ENCODE assay signal across 13 cellular contexts in the genomic region with DNA sequence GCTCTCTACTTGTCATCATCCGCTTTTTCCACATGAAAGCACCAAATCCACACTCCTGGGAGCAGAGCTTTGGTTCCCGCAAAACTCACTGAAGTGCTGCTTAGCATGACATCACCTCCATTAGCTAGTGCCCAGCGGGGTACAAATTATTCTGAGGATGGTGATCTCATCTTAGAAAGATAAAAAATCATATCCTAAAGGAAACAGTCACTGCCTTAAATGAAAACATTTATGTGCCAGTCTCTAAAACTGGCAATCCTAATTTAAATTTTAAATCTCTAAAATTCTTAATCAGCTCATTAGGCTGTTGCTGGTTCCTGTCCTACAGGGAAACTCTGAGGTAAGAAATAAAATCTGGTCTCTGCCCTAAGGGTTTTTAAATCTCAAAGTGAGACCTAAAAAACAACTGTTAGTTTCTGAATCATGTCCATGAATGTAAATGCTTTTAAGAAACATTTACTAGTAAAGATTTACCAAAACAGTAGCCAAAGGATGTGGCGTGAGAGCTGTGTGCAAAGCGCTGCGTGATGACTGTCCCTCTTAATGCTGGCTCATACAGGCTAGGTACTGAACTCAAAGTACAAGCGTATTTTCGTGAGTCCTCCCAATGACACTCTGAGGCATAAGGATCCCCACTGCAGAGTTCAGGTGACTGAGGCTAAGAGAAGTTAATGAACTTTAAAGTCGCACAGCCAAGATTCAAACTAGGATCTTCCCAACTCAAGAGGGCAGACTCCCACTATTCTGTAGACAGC. TPM values are rescaled to one million over a fixed set of nuclear protein-coding genes. Genes with fewer than 3 reads are reported as not detected.
DNase-seq lines count a peak whose midpoint lies in the region; ATAC-seq, FAIRE-seq and TF ChIP-seq lines count a peak whose summit lies in the region.
"Had no signal": no experiment of that assay in that cellular context is flagged by ENCODE, and none has a peak within 500 bp of the region (broad histone marks: within the 10 kb centered on the region; RNA-seq: fewer than 3 reads in every experiment).

No MANE protein-coding gene starts in this region.

- H3K27me3 ChIP-seq in endodermal cell (ENCODE audit: control insufficient read depth, insufficient read depth, low read length, poor library complexity, severe bottlenecking) (no peaks in the 10 kb centered on the region), skeletal muscle satellite cell (ENCODE audit: control insufficient read depth, insufficient read depth, low read length) (no peaks in the 10 kb centered on the region)

- H3K4me1 Mint-ChIP-seq in activated naive CD4-positive, alpha-beta T cell treated with anti-CD3 and anti-CD28 coated beads, Interleukin-2, amount 50 U/mL, for 24 hours = peaks cover 77% of the 10 kb centered on the region
- H3K4me1 Mint-ChIP-seq in endodermal cell = peaks cover 27% of the 10 kb centered on the region

- DNase-seq in activated naive CD4-positive, alpha-beta T cell treated with Interleukin-2 at 50 U/mL for 16 hours = no peak
- peak; percentile 77 for DNase-seq in RCC 7860 (ENCODE audit: low spot score)
- no peak for DNase-seq in endodermal cell
- DNase-seq: GOT3; NCI-H526; stimulated activated CD4-positive, alpha-beta T cell treated with anti-CD3 and anti-CD28 coated beads, Interleukin-15, amount 100 ng/mL, for 24 hours had no signal

- H3K4me3 Mint-ChIP-seq in activated naive CD4-positive, alpha-beta T cell treated with anti-CD3 and anti-CD28 coated beads, Interleukin-2, amount 50 U/mL, for 24 hours = peak overlapping the region; percentile 16
- no peak overlapping the region for H3K4me3 Mint-ChIP-seq in endodermal cell
- H3K4me3 Mint-ChIP-seq: memory B cell had no signal

- H3K4me1 ChIP-seq in endodermal cell (ENCODE audit: control insufficient read depth, insufficient read depth, low read length) (no peaks in the 10 kb centered on the region), skeletal muscle satellite cell (ENCODE audit: control insufficient read depth, insufficient read depth, low read length) (peaks cover 28% of the 10 kb centered on the region)

- H3K4me3 ChIP-seq in endodermal cell (ENCODE audit: low read length) (no peak overlapping the region), skeletal muscle satellite cell (ENCODE audit: low read length) (peak overlapping the region; percentile 3)

- 65 to 78% methylated on average over 5 to 7 of the region's 9 CpGs for WGBS in endodermal cell (ENCODE audit: insufficient coverage in 1 of 2, insufficient read length in 1 of 2), 2 experiments

- TF ChIP-seq CTCF in endodermal cell (conservative IDR thresholded peaks at IDR 0.05) = no peak

- H3K36me3 ChIP-seq in endodermal cell (ENCODE audit: control insufficient read depth, insufficient read depth, low read length) = peaks cover 26% of the 10 kb centered on the region
- H3K36me3 ChIP-seq in skeletal muscle satellite cell (ENCODE audit: insufficient read depth, low read length) = peaks cover 23% of the 10 kb centered on the region

- ATAC-seq in HG03460 (IDR thresholded peaks at IDR 0.05; ENCODE audit: unreplicated experiment) (no peak), GM19023 (IDR thresholded peaks at IDR 0.05; ENCODE audit: unreplicated experiment) (no peak), HG02973 (IDR thresholded peaks at IDR 0.05; ENCODE audit: unreplicated experiment) (no peak)

- H3K9me3 ChIP-seq in endodermal cell (ENCODE audit: control insufficient read depth, low read length) = no peaks in the 10 kb centered on the region
- no peaks in the 10 kb centered on the region for H3K9me3 ChIP-seq in skeletal muscle satellite cell (replicated peaks; ENCODE audit: low read length)

- no peak overlapping the region for H3K9ac ChIP-seq in endodermal cell (ENCODE audit: extremely low read depth, low read length, poor library complexity, severe bottlenecking)
- H3K9ac ChIP-seq in skeletal muscle satellite cell (ENCODE audit: low read depth, low read length) = peak overlapping the region; percentile 17

- peak; percentile 97 for FAIRE-seq in RCC 7860 (lab: Jason Lieb, UNC)

- peak overlapping the region; percentile 62 for H3K27ac Mint-ChIP-seq in activated naive CD4-positive, alpha-beta T cell treated with anti-CD3 and anti-CD28 coated beads, Interleukin-2, amount 50 U/mL, for 24 hours
- peak overlapping the region; percentile 78 for H3K27ac Mint-ChIP-seq in endodermal cell
- H3K27ac Mint-ChIP-seq: memory B cell had no signal

- no peaks in the 10 kb centered on the region for H3K27me3 Mint-ChIP-seq in activated naive CD4-positive, alpha-beta T cell treated with anti-CD3 and anti-CD28 coated beads, Interleukin-2, amount 50 U/mL, for 24 hours
- H3K27me3 Mint-ChIP-seq in endodermal cell (ENCODE audit: insufficient read depth) = no peaks in the 10 kb centered on the region
- H3K27me3 Mint-ChIP-seq: memory B cell had no signal

- H3K9me3 Mint-ChIP-seq in activated naive CD4-positive, alpha-beta T cell treated with anti-CD3 and anti-CD28 coated beads, Interleukin-2, amount 50 U/mL, for 24 hours = no peaks in the 10 kb centered on the region
- no peaks in the 10 kb centered on the region for H3K9me3 Mint-ChIP-seq in endodermal cell
- H3K9me3 Mint-ChIP-seq: memory B cell had no signal

- H3K4me2 ChIP-seq in skeletal muscle satellite cell (ENCODE audit: low read length) = peak overlapping the region; percentile 16

- H3K27ac ChIP-seq in endodermal cell (ENCODE audit: low read depth, low read length) = no peak overlapping the region
- H3K27ac ChIP-seq: HL-60 had no signal

- H3K36me3 Mint-ChIP-seq in activated naive CD4-positive, alpha-beta T cell treated with anti-CD3 and anti-CD28 coated beads, Interleukin-2, amount 50 U/mL, for 24 hours = peaks cover 11% of the 10 kb centered on the region
- H3K36me3 Mint-ChIP-seq in endodermal cell (ENCODE audit: low read depth) = peaks cover 21% of the 10 kb centered on the region

RNA-seq across cellular contexts. Expression of gene CASP3, which starts 4.5 kb away (rescaled TPM):
- 10 to 100 TPM; 49.8 to 62.9 TPM for total RNA-seq in endodermal cell
- 41.9 TPM for polyA plus RNA-seq in endodermal cell (2013, experiment 1 of 2)
- polyA plus RNA-seq in endodermal cell (2013, experiment 2 of 2) = 40.7 TPM
- 34.5 and 41.7 TPM in 2 replicates for total RNA-seq in skeletal muscle satellite cell (2012; rRNA removed)

RNA-seq across cellular contexts. Expression of gene PRIMPOL, which starts 4.8 kb away (rescaled TPM):
- total RNA-seq in endodermal cell = 10 to 100 TPM; 10.1 to 12.0 TPM
- polyA plus RNA-seq in endodermal cell (2013, experiment 1 of 2) = 21.1 TPM
- 15.9 TPM for polyA plus RNA-seq in endodermal cell (2013, experiment 2 of 2)
- 13.1 and 15.2 TPM in 2 replicates for total RNA-seq in skeletal muscle satellite cell (2012; rRNA removed)
